In genomic region chr20:43442310-43442880, GRCh38 we compare ENCODE assay signal across 14 cellular contexts. TPM values are rescaled to one million over a fixed set of nuclear protein-coding genes. Genes with fewer than 3 reads are reported as not detected.
A peak's percentile ranks its signal among the peaks of the same experiment; 100 is the strongest.
DNase-seq lines count a peak whose midpoint lies in the region; TF ChIP-seq lines count a peak whose summit lies in the region.
"Had no signal": no experiment of that assay in that cellular context is flagged by ENCODE, and none has a peak within 500 bp of the region (broad histone marks: within the 10 kb centered on the region; RNA-seq: fewer than 3 reads in every experiment).

No MANE protein-coding gene starts in this region.

- H3K9me3 Mint-ChIP-seq in HFFc6: no peaks in the 10 kb centered on the region
- H3K9me3 Mint-ChIP-seq: activated T-helper 1 cell treated with anti-CD3 and anti-CD28 coated beads, Interleukin-12 subunit alpha, Interleukin-12 subunit beta, Interleukin-2, Interleukin-4 antibody, amounts not matched to agents 30 ng/mL and 10 ng/mL and 1 ng/mL, durations not matched to agents 14 hours and 24 hours and 36 hours had no signal

- peak; percentile 25; the same call in 1 of the 2 replicates for TF ChIP-seq CTCF in BJ (IDR thresholded peaks at IDR 0.05; ENCODE audit: insufficient read depth, low read depth, low read length)
- TF ChIP-seq CTCF in HFFc6 (IDR thresholded peaks at IDR 0.05): peak; percentile 58
- TF ChIP-seq CTCF in mammary epithelial cell (conservative IDR thresholded peaks at IDR 0.05 in 1 of 2, IDR thresholded peaks at IDR 0.05 in 1 of 2; ENCODE audit: extremely low read depth in 1 of 2, insufficient read depth in 1 of 2, low read depth in 1 of 2, low read length in 2 of 2): peak; percentile 8 to 39
- no peak for TF ChIP-seq CTCF in GM10266 (IDR thresholded peaks at IDR 0.05; ENCODE audit: control insufficient read depth, insufficient read depth, low read depth, missing control alignments)

- no peak overlapping the region for H3K4me2 ChIP-seq in mammary epithelial cell (ENCODE audit: insufficient read depth, low read depth, low read length)

- CTCF ChIA-PET in BJ (lab: Yijun Ruan, JAX): interaction anchor here (0.9 to 1.1 kb wide), 4 partner anchors 13 to 95 kb away, joined by 3 to 4 read pairs (median 3); no protein-coding TSS in a partner anchor
- CTCF ChIA-PET in mammary epithelial cell (lab: Charles Lee; ENCODE audit: low non-redundant PET): no interaction called here

- H3K79me2 ChIP-seq in mammary epithelial cell (ENCODE audit: insufficient read depth, low read length): no peaks in the 10 kb centered on the region

- H3K4me3 ChIP-seq in BJ (ENCODE audit: low read depth, low read length): no peak overlapping the region
- no peak overlapping the region for H3K4me3 ChIP-seq in mammary epithelial cell (replicated peaks in 1 of 3; ENCODE audit: insufficient read depth in 1 of 3, low read depth in 2 of 3, low read length in 3 of 3)
- H3K4me3 ChIP-seq: MG63, stomach had no signal

- H3K4me3 Mint-ChIP-seq in HFFc6: no peak overlapping the region
- H3K4me3 Mint-ChIP-seq: activated T-helper 1 cell treated with anti-CD3 and anti-CD28 coated beads, Interleukin-12 subunit alpha, Interleukin-12 subunit beta, Interleukin-2, Interleukin-4 antibody, amounts not matched to agents 30 ng/mL and 10 ng/mL and 1 ng/mL, durations not matched to agents 14 hours and 24 hours and 36 hours had no signal

- DNase-seq in BJ (ENCODE audit: low read depth) (no peak), HFFc6 (peak; percentile 52), mammary epithelial cell (peak; percentile 10), left kidney (ENCODE audit: low read depth, low spot score) (peak; percentile 54), hippocampal formation (lab: John Stamatoyannopoulos, UW) (no peak), cerebellar nuclear complex (lab: John Stamatoyannopoulos, UW) (no peak), GM10266 (ENCODE audit: extremely low spot score) (no peak), inferior parietal cortex (ENCODE audit: extremely low spot score) (no peak)
- DNase-seq: aorta, MG63, NCI-H446 treated with DMSO at 0.1 percent for 48 hours, SHP77, stomach had no signal

- H3K36me3 ChIP-seq in BJ (ENCODE audit: control insufficient read depth, insufficient read depth, low read length): no peaks in the 10 kb centered on the region
- H3K36me3 ChIP-seq in mammary epithelial cell (ENCODE audit: insufficient read depth, low read length): no peaks in the 10 kb centered on the region
- H3K36me3 ChIP-seq: MG63, stomach had no signal

- H3K4me1 ChIP-seq in mammary epithelial cell (ENCODE audit: insufficient read depth, low read length): no peaks in the 10 kb centered on the region
- H3K4me1 ChIP-seq: stomach had no signal

- H3K9ac ChIP-seq in mammary epithelial cell (ENCODE audit: insufficient read depth, low read length): no peak overlapping the region

- H3K9me3 ChIP-seq in mammary epithelial cell (replicated peaks; ENCODE audit: insufficient read depth, low read length): no peaks in the 10 kb centered on the region
- H3K9me3 ChIP-seq: MG63, stomach had no signal

- H3K4me1 Mint-ChIP-seq in HFFc6 (ENCODE audit: low read depth): peaks cover 27% of the 10 kb centered on the region

- WGBS in mammary epithelial cell (ENCODE audit: low coverage, missing lambda C conversion rate): 63% methylated on average over 5 of the region's 5 CpGs

- H3K27me3 ChIP-seq in BJ (ENCODE audit: control insufficient read depth, insufficient read depth, low read length) (no peaks in the 10 kb centered on the region), mammary epithelial cell (ENCODE audit: insufficient read depth, low read length) (no peaks in the 10 kb centered on the region)
- H3K27me3 ChIP-seq: MG63 had no signal

- H3K27ac Mint-ChIP-seq in HFFc6: no peak overlapping the region
- H3K27ac Mint-ChIP-seq: activated T-helper 1 cell treated with anti-CD3 and anti-CD28 coated beads, Interleukin-12 subunit alpha, Interleukin-12 subunit beta, Interleukin-2, Interleukin-4 antibody, amounts not matched to agents 30 ng/mL and 10 ng/mL and 1 ng/mL, durations not matched to agents 14 hours and 24 hours and 36 hours had no signal

- no peaks in the 10 kb centered on the region for H4K20me1 ChIP-seq in mammary epithelial cell (ENCODE audit: insufficient read depth, low read length)

- dilution Hi-C loops in mammary epithelial cell (cut with HindIII; ENCODE audit: low sequenced_read_pairs): no loop called here

- intact Hi-C loops in mammary epithelial cell (cut with micrococcal nuclease): no loop called here

- peaks cover 8% of the 10 kb centered on the region for H3K27me3 Mint-ChIP-seq in HFFc6 (ENCODE audit: insufficient read depth)

- H3K27ac ChIP-seq in mammary epithelial cell (ENCODE audit: insufficient read depth, low read depth, low read length): no peak overlapping the region
- H3K27ac ChIP-seq: stomach had no signal

- in situ Hi-C loops in mammary epithelial cell (cut with MboI; ENCODE audit: low sequenced_read_pairs in 2 of 2): loop anchor here (10.0 kb wide), 1 partner anchor 642 kb away; no protein-coding TSS in a partner anchor

- peak overlapping the region; percentile 71 for H2AFZ ChIP-seq in mammary epithelial cell (ENCODE audit: low read depth, low read length)

- POLR2A ChIA-PET in BJ (lab: Charles Lee): no interaction called here

- BruUV-seq in mammary epithelial cell (replicated peaks; lab: Mats Ljungman, UMichigan): no TSS peak

- no peaks in the 10 kb centered on the region for H3K36me3 Mint-ChIP-seq in HFFc6 (ENCODE audit: low read depth)

RNA-seq across cellular contexts. Expression of gene SRSF6, which starts 15.3 kb away (rescaled TPM):
- polyA plus RNA-seq in BJ (2011; rRNA removed): 76.1 and 121 TPM in 2 replicates
- 45.5 and 49.6 TPM in 2 replicates for polyA minus RNA-seq in BJ (2011; rRNA and poly(A)+ RNA removed)
- total RNA-seq in HFFc6 (2021; fragmentation: NEBNext Ultra II Directional; extraction: Animal tissue kit (Norgen Biotek cat#: 25700)): 100 to 1,000 TPM; 141 to 157 (median 148) TPM
- total RNA-seq in mammary epithelial cell: 100 to 1,000 TPM in 1 of 2 donors, 10 to 100 TPM in 1; 81.2 to 126 TPM
- polyA plus RNA-seq in mammary epithelial cell: 69.6 TPM
- polyA minus RNA-seq in mammary epithelial cell: 80.9 TPM

Comparison
In these comparisons a context has a peak if more than half of its experiments do, and no peak if none do; other contexts are left out.
1. DNase-seq: peak in HFFc6 (single experiment), mammary epithelial cell (single experiment) and left kidney (single experiment); none in BJ (single experiment), hippocampal formation (0 of 2), cerebellar nuclear complex (0 of 2), GM10266 (single experiment) and inferior parietal cortex (single experiment).